ENCODE assay signal across 15 cellular contexts in the genomic region with DNA sequence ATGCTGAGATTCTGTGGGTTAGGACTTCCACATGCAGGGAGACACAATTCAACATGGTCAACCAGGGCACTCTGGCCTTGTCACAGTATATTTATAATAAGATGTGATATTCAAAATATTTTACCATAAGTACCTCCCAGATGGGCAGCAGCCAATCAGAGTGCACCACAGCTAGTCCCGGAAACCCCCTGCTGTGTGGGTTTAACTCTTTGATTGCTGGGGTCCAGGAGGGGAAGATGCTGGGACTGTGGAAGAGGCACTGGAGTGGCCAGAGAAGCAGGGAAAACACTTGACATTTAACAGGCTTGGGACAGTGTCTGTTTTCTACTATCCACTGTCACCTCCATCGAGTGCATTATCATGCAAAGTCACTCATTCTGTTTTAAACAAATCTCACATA.
"Had no signal": no experiment of that assay in that cellular context is flagged by ENCODE, and none has a peak within 500 bp of the region (broad histone marks: within the 10 kb centered on the region; RNA-seq: fewer than 3 reads in every experiment).

No MANE protein-coding gene starts in this region.

- H3K27me3 ChIP-seq: neutrophil, suprapubic skin, upper lobe of right lung had no signal

- ATAC-seq: activated CD8-positive, alpha-beta T cell treated with anti-CD3 and anti-CD28 coated beads, Interleukin-2, amount 10 ng/mL, durations not matched to agents 7 days and 5 days; effector memory CD8-positive, alpha-beta T cell; naive thymus-derived CD8-positive, alpha-beta T cell; sciatic nerve; upper lobe of right lung; WTC11 had no signal

- H3K4me3 ChIP-seq: suprapubic skin, upper lobe of right lung had no signal

- H3K27ac ChIP-seq: neutrophil, suprapubic skin, upper lobe of right lung had no signal

- DNase-seq: activated CD4-positive, alpha-beta T cell treated with anti-CD3 and anti-CD28 coated beads for 48 hours; activated CD8-positive, alpha-beta memory T cell treated with anti-CD3 and anti-CD28 coated beads, Interleukin-2, amount 50 U/mL, for 48 hours; activated CD8-positive, alpha-beta T cell treated with anti-CD3 and anti-CD28 coated beads, Interleukin-2, amount 10 ng/mL, durations not matched to agents 7 days and 5 days; activated naive CD4-positive, alpha-beta T cell treated with Interleukin-2 at 50 U/mL for 16 hours; effector memory CD8-positive, alpha-beta T cell; hypothalamus; left cardiac atrium; naive thymus-derived CD8-positive, alpha-beta T cell; stimulated activated CD4-positive, alpha-beta T cell treated with anti-CD3 and anti-CD28 coated beads, Interleukin-12 subunit alpha, Interleukin-12 subunit beta, amount 100 ng/mL, for 4 hours; stimulated activated naive CD4-positive, alpha-beta T cell treated with Interleukin-2 at 50 U/mL for 16 hours; upper lobe of right lung had no signal

- H3K36me3 ChIP-seq: neutrophil, suprapubic skin, upper lobe of right lung had no signal

- H3K9me3 ChIP-seq: neutrophil, suprapubic skin, upper lobe of right lung had no signal
